In genomic region chr15:97661796-97662195, GRCh38 we compare ENCODE assay signal across 8 cellular contexts.
"Had no signal": no experiment of that assay in that cellular context is flagged by ENCODE, and none has a peak within 500 bp of the region (broad histone marks: within the 10 kb centered on the region; RNA-seq: fewer than 3 reads in every experiment).

No MANE protein-coding gene starts in this region.

- H3K4me3 Mint-ChIP-seq: H9, IgD-negative memory B cell had no signal

- H3K27ac Mint-ChIP-seq: H9, IgD-negative memory B cell had no signal

- H3K36me3 Mint-ChIP-seq: IgD-negative memory B cell had no signal

- FAIRE-seq: H54 had no signal

- H3K9ac ChIP-seq: GM23248 had no signal

- H3K4me3 ChIP-seq: GM23248 had no signal

- H3K4me1 Mint-ChIP-seq: H9, IgD-negative memory B cell had no signal

- H2AFZ ChIP-seq: GM23248 had no signal

- H3K27me3 Mint-ChIP-seq: IgD-negative memory B cell had no signal

- DNase-seq: GM23248, GOT3, H9, HCEC 1CT, KG1 had no signal

- H3K27ac ChIP-seq: GM23248, HL-60 had no signal
